In genomic region chr15:52797625-52798501, GRCh38 we compare ENCODE assay signal across 1 cellular context.
TF ChIP-seq lines count a peak whose summit lies in the region.

No MANE protein-coding gene starts in this region.

TF ChIP-seq in H1, 55 proteins besides CTCF, POLR2A, EP300 and RAD21:
- no peak for TF ChIP-seq TAF7 (optimal IDR thresholded peaks at IDR 0.05; ENCODE audit: borderline replicate concordance, low read depth, low read length)
- TF ChIP-seq SUZ12 (IDR thresholded peaks at IDR 0.05; ENCODE audit: low read length), result peak; percentile 72
- no peak for TF ChIP-seq RFX5 (IDR thresholded peaks at IDR 0.05; ENCODE audit: borderline replicate concordance, low read depth, low read length)
- peak; percentile 62 for TF ChIP-seq RNF2 (IDR thresholded peaks at IDR 0.05; ENCODE audit: borderline replicate concordance, low read depth, low read length, missing control alignments, poor library complexity, severe bottlenecking)
- TF ChIP-seq EZH2 (IDR thresholded peaks at IDR 0.05; ENCODE audit: low read depth, low read length, severe bottlenecking), result peak; percentile 82
TF ChIP-seq in H1: peak in this region for 3.
